ENCODE assay signal across 11 cellular contexts in genomic region chr21:32306021-32306780, GRCh38. TPM values are rescaled to one million over a fixed set of nuclear protein-coding genes. Genes with fewer than 3 reads are reported as not detected.
DNase-seq lines count a peak whose midpoint lies in the region; ATAC-seq and TF ChIP-seq lines count a peak whose summit lies in the region.
"Had no signal": no experiment of that assay in that cellular context is flagged by ENCODE, and none has a peak within 500 bp of the region (broad histone marks: within the 10 kb centered on the region; RNA-seq: fewer than 3 reads in every experiment).

No MANE protein-coding gene starts in this region.

- peak overlapping the region in 1 of 8 donors; percentile 47 for H3K27ac Mint-ChIP-seq in CD8-positive, alpha-beta memory T cell

- intact Hi-C loops in HCT116 (cut with micrococcal nuclease) = no loop called here

- H3K9me3 Mint-ChIP-seq in CD8-positive, alpha-beta memory T cell = no peaks in the 10 kb centered on the region

- no peak overlapping the region for H3K27ac ChIP-seq in HCT116 (ENCODE audit: low read depth, low read length)
- H3K27ac ChIP-seq in CD8-positive, alpha-beta memory T cell (ENCODE audit: low read depth, low read length) = no peak overlapping the region
- H3K27ac ChIP-seq: sigmoid colon had no signal

- no peaks in the 10 kb centered on the region for H3K79me2 ChIP-seq in HCT116 (ENCODE audit: insufficient read depth, low read length)

- H3K4me2 ChIP-seq in HCT116 (ENCODE audit: low read length) = no peak overlapping the region

- no peaks in the 10 kb centered on the region for H3K4me1 ChIP-seq in HCT116 (ENCODE audit: control insufficient read depth in 1 of 2, insufficient read depth in 2 of 2, low read length in 2 of 2)
- H3K4me1 ChIP-seq in CD8-positive, alpha-beta memory T cell (ENCODE audit: insufficient read depth, low read length) = no peaks in the 10 kb centered on the region
- H3K4me1 ChIP-seq: sigmoid colon had no signal

- H3K9ac ChIP-seq in HCT116 (ENCODE audit: low read length) = no peak overlapping the region

- TF ChIP-seq RAD21 in HCT116 (IDR thresholded peaks at IDR 0.05; ENCODE audit: low read depth) = no peak

- CTCF ChIA-PET in HCT116 (lab: Charles Lee) = no interaction called here
- CTCF ChIA-PET in CD8-positive, alpha-beta memory T cell (lab: Charles Lee) = no interaction called here

- no peak overlapping the region for H3K4me3 Mint-ChIP-seq in CD8-positive, alpha-beta memory T cell

- ATAC-seq in HCT116 = peak; percentile 78

- RAD21 ChIA-PET in HCT116 (lab: Charles Lee; ENCODE audit: low non-redundant PET in 1 of 2, low total read pairs in 2 of 2, uncharacterized antibody in 2 of 2, unreplicated experiment in 2 of 2) = no interaction called here

- H2AFZ ChIP-seq in HCT116 (ENCODE audit: low read depth, low read length, poor library complexity, severe bottlenecking) = no peak overlapping the region

- H3K36me3 ChIP-seq in HCT116 (ENCODE audit: control insufficient read depth in 1 of 2, insufficient read depth in 2 of 2, low read length in 2 of 2) = peaks cover 7 to 18% of the 10 kb centered on the region in 2 experiments; a peak in 1 of 4 replicates
- no peaks in the 10 kb centered on the region for H3K36me3 ChIP-seq in CD8-positive, alpha-beta memory T cell (ENCODE audit: insufficient read depth, low read length)

- TF ChIP-seq CTCF in HCT116 (IDR thresholded peaks at IDR 0.05 in 2 of 3, conservative IDR thresholded peaks at IDR 0.05 in 1 of 3; ENCODE audit: borderline replicate concordance in 1 of 3, insufficient read depth in 1 of 3, low read depth in 2 of 3, low read length in 2 of 3) (peak in 2 of 3 experiments; percentile 39 to 47; a peak in 3 of 6 replicates), astrocyte of the cerebellum (IDR thresholded peaks at IDR 0.05; ENCODE audit: low read depth, low read length, missing control alignments) (peak; percentile 44), GM10266 (IDR thresholded peaks at IDR 0.05; ENCODE audit: control insufficient read depth, insufficient read depth, low read depth, missing control alignments) (no peak)

- peaks cover 5% of the 10 kb centered on the region; the same call in 1 of the 2 replicates for H4K20me1 ChIP-seq in HCT116 (ENCODE audit: insufficient read depth)

- H3K36me3 Mint-ChIP-seq in CD8-positive, alpha-beta memory T cell = peaks cover 0 to 24% (median 9%) of the 10 kb centered on the region in 3 donors

- POLR2A ChIA-PET in HCT116 (lab: Charles Lee) = no interaction called here
- POLR2A ChIA-PET in CD8-positive, alpha-beta memory T cell (lab: Charles Lee) = no interaction called here

- H3K27me3 Mint-ChIP-seq in CD8-positive, alpha-beta memory T cell = no peaks in the 10 kb centered on the region

- H3K9me3 ChIP-seq in HCT116 (ENCODE audit: control insufficient read depth in 1 of 2, insufficient read depth in 1 of 2, low read depth in 1 of 2, low read length in 2 of 2) = no peaks in the 10 kb centered on the region
- H3K9me3 ChIP-seq in CD8-positive, alpha-beta memory T cell (ENCODE audit: low read length) = no peaks in the 10 kb centered on the region
- H3K9me3 ChIP-seq: sigmoid colon had no signal

- no peak for TF ChIP-seq POLR2A in HCT116 (IDR thresholded peaks at IDR 0.05; ENCODE audit: borderline replicate concordance, extremely low read depth, insufficient read depth, insufficient read length)

- no TSS peak for BruUV-seq in HCT116 (replicated peaks; lab: Mats Ljungman, UMichigan)

- H3K27me3 ChIP-seq in HCT116 (ENCODE audit: insufficient read depth, low read length) = no peaks in the 10 kb centered on the region
- H3K27me3 ChIP-seq in CD8-positive, alpha-beta memory T cell (ENCODE audit: insufficient read depth, low read length, poor library complexity, severe bottlenecking) = no peaks in the 10 kb centered on the region
- H3K27me3 ChIP-seq: sigmoid colon had no signal

- H3K4me3 ChIP-seq in HCT116 (replicated peaks in 1 of 2; ENCODE audit: low read depth in 1 of 2, low read length in 2 of 2) (no peak overlapping the region), astrocyte of the cerebellum (ENCODE audit: low read depth, low read length) (no peak overlapping the region)
- H3K4me3 ChIP-seq in CD8-positive, alpha-beta memory T cell (ENCODE audit: low read length) = no peak overlapping the region
- H3K4me3 ChIP-seq: sigmoid colon had no signal

- no peaks in the 10 kb centered on the region for H3K4me1 Mint-ChIP-seq in CD8-positive, alpha-beta memory T cell

- no peaks in the 10 kb centered on the region for H3K9me2 ChIP-seq in HCT116 (ENCODE audit: insufficient read depth)

- no peak for DNase-seq in HCT116 (ENCODE audit: low read depth, low spot score)
- no peak for DNase-seq in astrocyte of the cerebellum (ENCODE audit: low read depth)
- peak; percentile 83 to 84 for DNase-seq in hippocampal formation (lab: John Stamatoyannopoulos, UW)
- DNase-seq in retina = peak; percentile 19
- DNase-seq in GM10266 (ENCODE audit: extremely low spot score) = no peak
- no peak for DNase-seq in CD8-positive, alpha-beta memory T cell
- DNase-seq in SKM-1 (lab: John Stamatoyannopoulos, UW; ENCODE audit: unreplicated experiment) = no peak
- DNase-seq: activated naive CD4-positive, alpha-beta T cell treated with Interleukin-2 at 50 U/mL for 16 hours; sigmoid colon; T1000 had no signal

- in situ Hi-C loops in astrocyte of the cerebellum (cut with HindIII; ENCODE audit: low sequenced_read_pairs) = no loop called here

TF ChIP-seq in HCT116, 20 proteins besides CTCF, POLR2A, EP300 and RAD21:
- TF ChIP-seq SRF (IDR thresholded peaks at IDR 0.05; ENCODE audit: low read depth) = no peak
- no peak for TF ChIP-seq CEBPB (IDR thresholded peaks at IDR 0.05; ENCODE audit: low read depth)
- no peak for TF ChIP-seq CBX3 (IDR thresholded peaks at IDR 0.05; ENCODE audit: low read depth)
- TF ChIP-seq EZH2 (IDR thresholded peaks at IDR 0.05) = no peak
- no peak for TF ChIP-seq SIN3A (IDR thresholded peaks at IDR 0.05; ENCODE audit: low read depth)
- no peak for TF ChIP-seq ZFX (IDR thresholded peaks at IDR 0.05)
- no peak for TF ChIP-seq JUND (IDR thresholded peaks at IDR 0.05)
- TF ChIP-seq EGR1 (IDR thresholded peaks at IDR 0.05; ENCODE audit: low read depth) = no peak
- no peak for TF ChIP-seq ZNF274 (IDR thresholded peaks at IDR 0.05; ENCODE audit: low read depth, low read length)
- no peak for TF ChIP-seq ATF3 (IDR thresholded peaks at IDR 0.05)
- no peak for TF ChIP-seq TCF7L2 (IDR thresholded peaks at IDR 0.05; ENCODE audit: borderline replicate concordance, extremely low read depth, insufficient read depth, insufficient read length)
- no peak for TF ChIP-seq MAX (IDR thresholded peaks at IDR 0.05)
- no peak for TF ChIP-seq YY1 (IDR thresholded peaks at IDR 0.05; ENCODE audit: extremely low read depth, insufficient replicate concordance, low read depth, low read length)
- no peak for TF ChIP-seq REST (IDR thresholded peaks at IDR 0.05; ENCODE audit: low read depth)
TF ChIP-seq in HCT116: peak in this region for 0.

RNA-seq across cellular contexts. Expression of gene MRAP, which starts 7.5 kb away (rescaled TPM):
- total RNA-seq in HCT116 (2021; ENCODE audit: unreplicated experiment) = not detected
- polyA plus RNA-seq in HCT116 (2012) = not detected in 2 replicates
- not detected for total RNA-seq in CD8-positive, alpha-beta memory T cell
- not detected for polyA plus RNA-seq in CD8-positive, alpha-beta memory T cell
- total RNA-seq: glomerular endothelial cell had no signal

RNA-seq across cellular contexts. Expression of gene MIS18A, which starts 27.4 kb away (rescaled TPM):
- 30.0 TPM for total RNA-seq in HCT116 (2021; ENCODE audit: unreplicated experiment)
- 17.6 and 18.1 TPM in 2 replicates for polyA plus RNA-seq in HCT116 (2012)
- 10 to 100 TPM; 27.6 to 29.7 TPM for total RNA-seq in CD8-positive, alpha-beta memory T cell
- 10.7 TPM for polyA plus RNA-seq in CD8-positive, alpha-beta memory T cell

Comparison
In these comparisons a context has a peak if more than half of its experiments do, and no peak if none do; other contexts are left out.
1. DNase-seq: peak in hippocampal formation (2 of 2) and retina (single experiment); none in HCT116 (single experiment), astrocyte of the cerebellum (single experiment), GM10266 (single experiment), CD8-positive, alpha-beta memory T cell (0 of 5) and SKM-1 (single experiment).